Comparison of ENCODE assay signal across 23 cellular contexts in the genomic region with DNA sequence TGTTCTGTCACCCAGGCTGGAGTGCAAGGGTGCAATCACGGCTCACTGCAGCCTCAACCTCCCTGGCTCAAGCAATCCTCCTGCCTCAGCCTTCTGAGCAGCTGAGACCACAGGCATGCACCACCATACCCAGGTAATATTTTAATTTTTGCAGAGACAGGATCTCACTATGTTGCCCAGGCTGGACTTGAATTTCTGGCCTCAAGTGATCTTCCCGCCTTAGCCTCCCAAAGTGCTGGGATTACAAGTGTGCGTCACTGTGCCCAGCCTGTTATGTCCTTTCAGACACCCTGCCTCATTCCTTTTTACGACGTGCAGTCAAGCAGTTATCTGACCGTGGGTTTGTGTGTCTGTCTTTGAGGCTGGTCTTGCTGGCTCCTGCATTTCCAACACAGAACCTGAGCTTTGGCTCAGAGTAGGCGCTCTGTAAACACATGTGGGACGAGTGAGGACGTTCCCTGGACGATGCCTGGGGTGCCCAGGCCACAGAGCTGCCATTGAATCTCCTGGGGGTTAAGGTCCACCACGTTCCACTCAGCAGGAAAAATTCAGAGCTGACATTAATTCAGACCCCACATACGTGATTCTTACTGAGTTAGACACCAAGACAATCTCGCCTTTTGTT. TPM values are rescaled to one million over a fixed set of nuclear protein-coding genes. Genes with fewer than 3 reads are reported as not detected.
DNase-seq lines count a peak whose midpoint lies in the region; ATAC-seq and TF ChIP-seq lines count a peak whose summit lies in the region.
"Had no signal": no experiment of that assay in that cellular context is flagged by ENCODE, and none has a peak within 500 bp of the region (broad histone marks: within the 10 kb centered on the region; RNA-seq: fewer than 3 reads in every experiment).

No MANE protein-coding gene starts in this region.

- H3K4me3 Mint-ChIP-seq in brain, result peak overlapping the region in 1 of 5 experiments; percentile 68
- H3K4me3 Mint-ChIP-seq: CD4-positive, alpha-beta memory T cell; H9 had no signal

- peaks cover 5% of the 10 kb centered on the region for H3K4me1 ChIP-seq in iPS-15b (ENCODE audit: control insufficient read depth, insufficient read depth, low read length)
- H3K4me1 ChIP-seq in sigmoid colon, result no peaks in the 10 kb centered on the region
- H3K4me1 ChIP-seq: Caco-2 had no signal

- H3K27me3 Mint-ChIP-seq in brain, result peaks cover 4% of the 10 kb centered on the region

- no peaks in the 10 kb centered on the region for H3K36me3 ChIP-seq in iPS-15b (ENCODE audit: control insufficient read depth, insufficient read depth, low read length)
- no peaks in the 10 kb centered on the region for H3K36me3 ChIP-seq in sigmoid colon
- H3K36me3 ChIP-seq: BLaER1 treated with 17β-estradiol and CSF1 and Interleukin-3, amounts not matched to agents 10 nM and 100 nM had no signal

- peaks cover 0 to 12% (median 11%) of the 10 kb centered on the region in 5 experiments for H3K9me3 Mint-ChIP-seq in brain
- H3K9me3 Mint-ChIP-seq: CD4-positive, alpha-beta memory T cell; H9 had no signal

- DNase-seq in cardiac septum (ENCODE audit: low spot score), result peak; percentile 36
- DNase-seq in Right ventricle myocardium superior, result no peak
- DNase-seq in sigmoid colon, result peak; percentile 10
- DNase-seq in SKM-1 (lab: John Stamatoyannopoulos, UW; ENCODE audit: unreplicated experiment), result no peak
- DNase-seq: 8988T; Caco-2; CD4-positive, alpha-beta memory T cell; H9; IMR-90; NCI-H1105; NCI-H2029 treated with DMSO at 0.1 percent for 48 hours; NCI-H226; NCI-H510A treated with DMSO at 0.1 percent for 48 hours; NCI-H748 treated with DMSO at 0.1 percent for 48 hours; PC-9; RPMI8226; SHP77 treated with DMSO at 0.1 percent for 48 hours had no signal

- no peak for TF ChIP-seq EP300 in sigmoid colon (IDR thresholded peaks at IDR 0.05)

- TF ChIP-seq CTCF in brain (conservative IDR thresholded peaks at IDR 0.05), result no peak
- TF ChIP-seq CTCF in sigmoid colon (IDR thresholded peaks at IDR 0.05), result no peak

- intact Hi-C loops in cardiac septum (cut with DNase I) (no loop called here), Right ventricle myocardium superior (cut with DNase I) (no loop called here), sigmoid colon (cut with DNase I) (no loop called here)

- no peak for TF ChIP-seq POLR2A in sigmoid colon (IDR thresholded peaks at IDR 0.05)

- H3K9me3 ChIP-seq in iPS-15b (ENCODE audit: control insufficient read depth, insufficient read depth, low read length), result no peaks in the 10 kb centered on the region
- no peaks in the 10 kb centered on the region for H3K9me3 ChIP-seq in sigmoid colon
- H3K9me3 ChIP-seq: Caco-2 had no signal

- H3K4me1 Mint-ChIP-seq in brain, result peaks cover 13% of the 10 kb centered on the region
- H3K4me1 Mint-ChIP-seq: CD4-positive, alpha-beta memory T cell had no signal

- WGBS in sigmoid colon, 2 donors, result 68 to 82% methylated on average over 13 of the region's 13 CpGs

- peaks cover 7% of the 10 kb centered on the region for H3K36me3 Mint-ChIP-seq in brain
- H3K36me3 Mint-ChIP-seq: CD4-positive, alpha-beta memory T cell had no signal

- H3K4me3 ChIP-seq in iPS-15b (ENCODE audit: low read depth, low read length), result no peak overlapping the region
- H3K4me3 ChIP-seq in sigmoid colon, result no peak overlapping the region
- H3K4me3 ChIP-seq: BLaER1 treated with 17β-estradiol and CSF1 and Interleukin-3, amounts not matched to agents 10 nM and 100 nM; PC-9 had no signal

- H3K27ac ChIP-seq in sigmoid colon, result no peak overlapping the region
- H3K27ac ChIP-seq: BLaER1 treated with 17β-estradiol and CSF1 and Interleukin-3, amounts not matched to agents 10 nM and 100 nM; PC-9 had no signal

- H3K9ac ChIP-seq in iPS-15b (ENCODE audit: low read depth, low read length), result peak overlapping the region; percentile 24
- H3K9ac ChIP-seq: BLaER1 treated with 17β-estradiol and CSF1 and Interleukin-3, amounts not matched to agents 10 nM and 100 nM had no signal

- H3K27ac Mint-ChIP-seq in brain, result peak overlapping the region in 4 of 5 experiments; percentile 77 to 97 (median 88)

- no peaks in the 10 kb centered on the region for H3K27me3 ChIP-seq in iPS-15b (ENCODE audit: control insufficient read depth, insufficient read depth, low read length)
- no peaks in the 10 kb centered on the region for H3K27me3 ChIP-seq in sigmoid colon

- ATAC-seq in Right ventricle myocardium superior (ENCODE audit: poor library complexity), result no peak
- no peak for ATAC-seq in GM18867 (IDR thresholded peaks at IDR 0.05; ENCODE audit: unreplicated experiment)
- ATAC-seq in SK-N-SH treated with all-trans-retinoic acid at 6 μM for 48 hours, result no peak

TF ChIP-seq in SK-N-SH treated with all-trans-retinoic acid at 6 μM for 48 hours, 23 proteins besides CTCF, POLR2A, EP300 and RAD21:
- TF ChIP-seq BACH2 (CRISPR knock-in tag; IDR thresholded peaks at IDR 0.05; ENCODE audit: borderline replicate concordance), result no peak
- no peak for TF ChIP-seq ZNF70 (CRISPR knock-in tag; IDR thresholded peaks at IDR 0.05)
- TF ChIP-seq ZC3H10 (CRISPR knock-in tag; IDR thresholded peaks at IDR 0.05), result no peak

RNA-seq across cellular contexts. Expression of gene EMID1, which starts 21.6 kb away (rescaled TPM):
- total RNA-seq in cardiac septum (1.3 TPM), Right ventricle myocardium superior (0.32 TPM), sigmoid colon (1 to 10 TPM in 2 of 4 donors, under 1 TPM in 2; 0.27 to 4.7 (median 1.2) TPM)
- polyA plus RNA-seq in brain (ENCODE audit: insufficient read depth, low read depth, low replicate concordance) (30.2 TPM), sigmoid colon (1 to 10 TPM; 3.2 to 5.9 (median 3.6) TPM)
- total RNA-seq: CD4-positive, alpha-beta memory T cell; HT1080 had no signal

Comparison
In these comparisons a context has a peak if more than half of its experiments do, and no peak if none do; other contexts are left out.
1. DNase-seq: peak in cardiac septum (single experiment) and sigmoid colon (single experiment); none in Right ventricle myocardium superior (single experiment) and SKM-1 (single experiment).